In genomic region chr6:122792796-122793195, GRCh38 we compare ENCODE assay signal across 21 cellular contexts. TPM values are rescaled to one million over a fixed set of nuclear protein-coding genes. Genes with fewer than 3 reads are reported as not detected.
"Had no signal": no experiment of that assay in that cellular context is flagged by ENCODE, and none has a peak within 500 bp of the region (broad histone marks: within the 10 kb centered on the region; RNA-seq: fewer than 3 reads in every experiment).

No MANE protein-coding gene starts in this region.

- H3K9me3 Mint-ChIP-seq: activated CD4-positive, alpha-beta memory T cell treated with anti-CD3 and anti-CD28 coated beads for 36 hours; activated naive CD4-positive, alpha-beta T cell treated with anti-CD3 and anti-CD28 coated beads, Interleukin-2, amount 50 U/mL, for 72 hours; activated T-cell treated with anti-CD3 and anti-CD28 coated beads, Interleukin-2, amount 50 U/mL, for 4 hours; T-helper 2 cell treated with Interferon-gamma antibody and Interleukin-4, amounts not matched to agents 5 μg/mL and 100 μg/mL, for 36 hours had no signal

- DNase-seq: activated CD4-positive, alpha-beta memory T cell treated with anti-CD3 and anti-CD28 coated beads for 36 hours; activated CD4-positive, alpha-beta T cell treated with anti-CD3 and anti-CD28 coated beads for 1 hour; activated effector memory CD4-positive, alpha-beta T cell treated with anti-CD3 and anti-CD28 coated beads, Interleukin-2, amount 50 U/mL, for 16 hours; activated T-cell treated with anti-CD3 and anti-CD28 coated beads, Interleukin-2, amount 50 U/mL, for 4 hours; foreskin melanocyte; heart right ventricle; left ventricle myocardium inferior; stimulated activated CD4-positive, alpha-beta T cell treated with anti-CD3 and anti-CD28 coated beads, Interleukin-4, amount 100 ng/mL, for 1 hour; stimulated activated CD8-positive, alpha-beta memory T cell treated with anti-CD3 and anti-CD28 coated beads, Interleukin-4, amount 100 ng/mL, for 48 hours; stimulated activated naive CD8-positive, alpha-beta T cell treated with anti-CD3 and anti-CD28 coated beads, Interleukin-15, Interleukin-2, amounts not matched to agents 100 U/mL and 50 U/mL, for 24 hours; SW 1271; uterus had no signal

- H3K9me3 ChIP-seq: breast epithelium, esophagus muscularis mucosa, heart right ventricle, left ventricle myocardium inferior, prostate gland, thoracic aorta, uterus had no signal

- H3K27ac Mint-ChIP-seq: activated CD4-positive, alpha-beta memory T cell treated with anti-CD3 and anti-CD28 coated beads for 36 hours; activated naive CD4-positive, alpha-beta T cell treated with anti-CD3 and anti-CD28 coated beads, Interleukin-2, amount 50 U/mL, for 72 hours; T-helper 2 cell treated with Interferon-gamma antibody and Interleukin-4, amounts not matched to agents 5 μg/mL and 100 μg/mL, for 36 hours had no signal

- H3K4me3 ChIP-seq: breast epithelium, esophagus muscularis mucosa, heart right ventricle, left ventricle myocardium inferior, prostate gland, thoracic aorta, uterus had no signal

- H3K27me3 ChIP-seq: breast epithelium, esophagus muscularis mucosa, uterus had no signal

- H3K36me3 Mint-ChIP-seq: activated CD4-positive, alpha-beta memory T cell treated with anti-CD3 and anti-CD28 coated beads for 36 hours had no signal

- H3K27ac ChIP-seq: breast epithelium, esophagus muscularis mucosa, left ventricle myocardium inferior, prostate gland, thoracic aorta had no signal

- H3K4me1 ChIP-seq: breast epithelium, prostate gland, uterus had no signal

- H3K36me3 ChIP-seq: breast epithelium, prostate gland, thoracic aorta, uterus had no signal

- H3K4me3 Mint-ChIP-seq: activated CD4-positive, alpha-beta memory T cell treated with anti-CD3 and anti-CD28 coated beads for 36 hours; activated T-cell treated with anti-CD3 and anti-CD28 coated beads, Interleukin-2, amount 50 U/mL, for 4 hours; T-helper 2 cell treated with Interferon-gamma antibody and Interleukin-4, amounts not matched to agents 5 μg/mL and 100 μg/mL, for 36 hours had no signal

- ATAC-seq: activated naive CD4-positive, alpha-beta T cell treated with anti-CD3 and anti-CD28 coated beads, Interleukin-2, amount 50 U/mL, for 72 hours; activated T-cell treated with anti-CD3 and anti-CD28 coated beads, Interleukin-2, amount 50 U/mL, for 4 hours; heart right ventricle; sciatic nerve; stimulated activated naive CD8-positive, alpha-beta T cell treated with anti-CD3 and anti-CD28 coated beads, Interleukin-15, Interleukin-2, amounts not matched to agents 100 U/mL and 50 U/mL, for 24 hours had no signal

RNA-seq across cellular contexts. Expression of gene FABP7, which starts 13.3 kb away (rescaled TPM):
- total RNA-seq: activated CD4-positive, alpha-beta memory T cell treated with anti-CD3 and anti-CD28 coated beads for 36 hours; activated naive CD4-positive, alpha-beta T cell treated with anti-CD3 and anti-CD28 coated beads, Interleukin-2, amount 50 U/mL, for 72 hours; activated T-cell treated with anti-CD3 and anti-CD28 coated beads, Interleukin-2, amount 50 U/mL, for 4 hours; esophagus muscularis mucosa; heart right ventricle; left ventricle myocardium inferior; mesenteric fat pad; prostate gland; sciatic nerve; thoracic aorta had no signal
- polyA plus RNA-seq: keratinocyte had no signal
